13 cellular contexts compared by ENCODE assay signal in the genomic region with DNA sequence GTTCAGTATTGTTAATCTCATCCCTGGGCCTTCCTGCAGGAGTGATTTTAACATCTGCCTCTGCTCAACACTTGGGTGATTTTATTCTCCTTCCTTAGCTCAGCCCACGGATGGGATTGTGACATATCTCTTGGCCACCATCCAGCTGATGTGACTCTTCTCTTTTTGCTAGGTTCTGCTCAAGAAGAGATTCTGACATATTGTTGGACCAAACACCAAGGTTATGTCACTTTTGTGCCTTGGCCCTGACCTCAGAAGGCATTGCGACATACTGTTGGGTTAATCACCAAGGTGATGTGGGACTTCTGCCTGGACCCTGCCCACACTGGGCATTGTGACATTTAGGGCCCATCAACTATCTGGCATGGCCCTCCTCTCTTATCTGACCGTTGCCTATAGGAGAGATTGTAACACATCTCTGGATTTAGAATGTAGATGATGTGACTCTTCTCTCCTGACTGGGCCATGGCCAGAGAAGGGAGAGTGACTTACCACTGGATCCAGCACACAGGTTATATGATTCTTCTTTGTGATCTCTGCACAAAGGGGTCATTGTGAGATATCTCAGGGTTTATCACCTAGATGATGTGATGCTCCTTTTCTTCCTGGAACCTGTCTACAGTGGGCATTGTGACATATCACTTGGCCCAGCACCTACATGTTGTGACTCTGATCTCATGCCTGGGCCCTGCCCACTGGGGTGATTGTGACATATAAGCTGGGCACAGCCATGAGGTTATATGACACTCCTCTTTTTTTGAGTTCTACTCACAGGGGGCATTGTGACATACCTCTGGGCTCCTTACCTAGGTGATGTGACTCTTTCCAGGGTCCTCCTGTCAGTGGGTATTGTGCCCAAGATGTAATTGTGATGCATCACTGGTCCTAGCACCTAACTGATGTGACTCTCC.
DNase-seq lines count a peak whose midpoint lies in the region; ATAC-seq, FAIRE-seq and TF ChIP-seq lines count a peak whose summit lies in the region.
"Had no signal": no experiment of that assay in that cellular context is flagged by ENCODE, and none has a peak within 500 bp of the region (broad histone marks: within the 10 kb centered on the region; RNA-seq: fewer than 3 reads in every experiment).

No MANE protein-coding gene starts in this region.

- CTCF ChIA-PET in H1 (lab: Charles Lee; ENCODE audit: partially characterized antibody), result no interaction called here

- no peak overlapping the region for H3K9ac ChIP-seq in H1 (replicated peaks in 1 of 4; ENCODE audit: extremely low read depth in 1 of 4, low read depth in 3 of 4, low read length in 3 of 4)

- no peak overlapping the region for H4K8ac ChIP-seq in H1 (ENCODE audit: extremely low read depth, insufficient read depth, low read length)

- no peak overlapping the region for H4K5ac ChIP-seq in H1 (ENCODE audit: insufficient read length, low read depth, low read length)

- H3K4me2 ChIP-seq in H1 (ENCODE audit: insufficient read depth in 1 of 2, low read depth in 2 of 2, low read length in 2 of 2), result no peak overlapping the region

- TF ChIP-seq RAD21 in H1 (IDR thresholded peaks at IDR 0.05 in 1 of 2, conservative IDR thresholded peaks at IDR 0.05 in 1 of 2; ENCODE audit: low read depth in 2 of 2, low read length in 2 of 2), result no peak

- no peaks in the 10 kb centered on the region for H3K36me3 ChIP-seq in H1 (ENCODE audit: control insufficient read depth in 2 of 4, insufficient read depth in 4 of 4, low read length in 3 of 4)
- H3K36me3 ChIP-seq in lower lobe of right lung, result no peaks in the 10 kb centered on the region
- H3K36me3 ChIP-seq in aorta (ENCODE audit: control insufficient read depth in 1 of 2, insufficient read depth in 2 of 2, low read length in 1 of 2), result no peaks in the 10 kb centered on the region
- H3K36me3 ChIP-seq: MG63 had no signal

- TF ChIP-seq CTCF in H1 (IDR thresholded peaks at IDR 0.05; ENCODE audit: control extremely low read depth in 1 of 3, insufficient read depth in 1 of 3, low read depth in 1 of 3, low read length in 3 of 3), result no peak
- TF ChIP-seq CTCF in lower lobe of right lung (IDR thresholded peaks at IDR 0.05), result no peak

- no peak for DNase-seq in activated naive CD4-positive, alpha-beta T cell treated with anti-CD3 and anti-CD28 coated beads, Interleukin-2, amount 50 U/mL, for 16 hours
- DNase-seq in H1 (ENCODE audit: low read depth in 1 of 2, low spot score in 2 of 2) (no peak), lower lobe of right lung (peak; percentile 57), aorta (no peak), NCI-H2171 treated with DMSO at 0.1 percent for 48 hours (lab: John Stamatoyannopoulos, UW) (no peak)
- DNase-seq: activated CD4-positive, alpha-beta T cell treated with anti-CD3 and anti-CD28 coated beads, Interleukin-2, amount 10 ng/mL, durations not matched to agents 24 days and 14 days; kidney; MG63; stimulated activated CD4-positive, alpha-beta T cell treated with anti-CD3 and anti-CD28 coated beads, Interleukin-12 subunit alpha, Interleukin-12 subunit beta, amount 100 ng/mL, for 4 hours had no signal

- no peaks in the 10 kb centered on the region for H3K27me3 Mint-ChIP-seq in activated naive CD4-positive, alpha-beta T cell treated with anti-CD3 and anti-CD28 coated beads, Interleukin-2, amount 50 U/mL, for 24 hours
- H3K27me3 Mint-ChIP-seq: activated CD4-positive, alpha-beta T cell treated with anti-CD3 and anti-CD28 coated beads, Interleukin-2, amount 10 ng/mL, durations not matched to agents 24 days and 14 days had no signal

- H3K9me3 ChIP-seq in H1 (ENCODE audit: insufficient read depth in 2 of 2, low read depth in 1 of 2, low read length in 1 of 2) (no peaks in the 10 kb centered on the region), lower lobe of right lung (no peaks in the 10 kb centered on the region), aorta (ENCODE audit: control insufficient read depth, low read length) (peaks cover 2% of the 10 kb centered on the region)
- H3K9me3 ChIP-seq: MG63 had no signal

- ATAC-seq in lower lobe of right lung, result peak in 1 of 2 donors; percentile 34
- peak; percentile 34 for ATAC-seq in aorta (ENCODE audit: low FRiP score)
- ATAC-seq in HG02588 (IDR thresholded peaks at IDR 0.05; ENCODE audit: unreplicated experiment), result no peak
- ATAC-seq in HG03159 (IDR thresholded peaks at IDR 0.05; ENCODE audit: unreplicated experiment), result no peak

- H3K4me1 ChIP-seq in H1 (replicated peaks in 1 of 4; ENCODE audit: control insufficient read depth in 3 of 4, insufficient read depth in 4 of 4, low read length in 3 of 4), result peaks cover 0 to 4% (median under 1%) of the 10 kb centered on the region in 4 experiments; a peak in 3 of 7 replicates
- H3K4me1 ChIP-seq in lower lobe of right lung, result no peaks in the 10 kb centered on the region
- no peaks in the 10 kb centered on the region for H3K4me1 ChIP-seq in aorta (ENCODE audit: control insufficient read depth in 1 of 2, insufficient read depth in 2 of 2, low read length in 2 of 2)

- no peak overlapping the region for H3K18ac ChIP-seq in H1 (ENCODE audit: extremely low read depth, low read length)

- H3K23me2 ChIP-seq in H1 (ENCODE audit: low read depth, low read length), result no peaks in the 10 kb centered on the region

- H2BK20ac ChIP-seq in H1 (ENCODE audit: low read length), result no peak overlapping the region

- H3K79me2 ChIP-seq in H1 (ENCODE audit: control insufficient read depth in 1 of 2, insufficient read depth in 2 of 2, low read length in 2 of 2), result no peaks in the 10 kb centered on the region

- no peak overlapping the region for H3K56ac ChIP-seq in H1 (replicated peaks; ENCODE audit: insufficient read length, low read depth, low read length)

- H3K4me3 Mint-ChIP-seq in activated naive CD4-positive, alpha-beta T cell treated with anti-CD3 and anti-CD28 coated beads, Interleukin-2, amount 50 U/mL, for 24 hours, result no peak overlapping the region
- H3K4me3 Mint-ChIP-seq: activated CD4-positive, alpha-beta T cell treated with anti-CD3 and anti-CD28 coated beads, Interleukin-2, amount 10 ng/mL, durations not matched to agents 24 days and 14 days had no signal

- H3K36me3 Mint-ChIP-seq in activated naive CD4-positive, alpha-beta T cell treated with anti-CD3 and anti-CD28 coated beads, Interleukin-2, amount 50 U/mL, for 24 hours, result no peaks in the 10 kb centered on the region

- no peak overlapping the region for H3K4ac ChIP-seq in H1 (replicated peaks; ENCODE audit: insufficient read length, low read depth, low read length)

- no peaks in the 10 kb centered on the region for H4K20me1 ChIP-seq in H1 (replicated peaks in 1 of 2; ENCODE audit: control insufficient read depth in 1 of 2, insufficient read depth in 2 of 2, low read length in 2 of 2)

- H3K79me1 ChIP-seq in H1 (ENCODE audit: low read depth, low read length), result no peaks in the 10 kb centered on the region

- H4K91ac ChIP-seq in H1 (replicated peaks; ENCODE audit: insufficient read length, low read length), result no peak overlapping the region

- no peak overlapping the region for H2BK12ac ChIP-seq in H1 (ENCODE audit: low read depth, low read length)

- H3K27ac Mint-ChIP-seq in activated naive CD4-positive, alpha-beta T cell treated with anti-CD3 and anti-CD28 coated beads, Interleukin-2, amount 50 U/mL, for 24 hours, result peak overlapping the region; percentile 68
- H3K27ac Mint-ChIP-seq: activated CD4-positive, alpha-beta T cell treated with anti-CD3 and anti-CD28 coated beads, Interleukin-2, amount 10 ng/mL, durations not matched to agents 24 days and 14 days had no signal

- intact Hi-C loops in lower lobe of right lung (cut with DNase I), result no loop called here
- intact Hi-C loops in aorta (cut with DNase I), result no loop called here

- H2BK15ac ChIP-seq in H1 (ENCODE audit: low read length), result no peak overlapping the region

- H3K27me3 ChIP-seq in H1 (replicated peaks in 1 of 4; ENCODE audit: control insufficient read depth in 3 of 4, extremely low read depth in 1 of 4, insufficient read depth in 3 of 4, low read length in 3 of 4) (no peaks in the 10 kb centered on the region), lower lobe of right lung (ENCODE audit: low read depth) (no peaks in the 10 kb centered on the region), aorta (ENCODE audit: control insufficient read depth in 1 of 2, insufficient read depth in 2 of 2, low read length in 1 of 2) (no peaks in the 10 kb centered on the region)
- H3K27me3 ChIP-seq: MG63 had no signal

- H3K23ac ChIP-seq in H1 (ENCODE audit: insufficient read length), result no peak overlapping the region

- FAIRE-seq in H1 (lab: Jason Lieb, UNC), result no peak
- FAIRE-seq: endothelial cell of umbilical vein, kidney had no signal

- H3K9me3 Mint-ChIP-seq in activated naive CD4-positive, alpha-beta T cell treated with anti-CD3 and anti-CD28 coated beads, Interleukin-2, amount 50 U/mL, for 24 hours, result no peaks in the 10 kb centered on the region

- no peak for TF ChIP-seq POLR2A in H1 (IDR thresholded peaks at IDR 0.05; ENCODE audit: control extremely low read depth in 1 of 2, low read depth in 2 of 2, low read length in 2 of 2)

- 0 out of 2 replicates have a peak overlapping the region, but pooled peaks have one; percentile 29 for H2AK5ac ChIP-seq in H1 (ENCODE audit: low read depth, low read length)

- H3K4me1 Mint-ChIP-seq in activated naive CD4-positive, alpha-beta T cell treated with anti-CD3 and anti-CD28 coated beads, Interleukin-2, amount 50 U/mL, for 24 hours, result no peaks in the 10 kb centered on the region
- H3K4me1 Mint-ChIP-seq: activated CD4-positive, alpha-beta T cell treated with anti-CD3 and anti-CD28 coated beads, Interleukin-2, amount 10 ng/mL, durations not matched to agents 24 days and 14 days had no signal

- H2BK120ac ChIP-seq in H1 (replicated peaks; ENCODE audit: low read depth, low read length), result no peak overlapping the region

- no peak overlapping the region for H3K14ac ChIP-seq in H1 (ENCODE audit: insufficient read length)

- H2BK5ac ChIP-seq in H1 (ENCODE audit: low read depth, low read length), result no peak overlapping the region

- no peak overlapping the region for H2AFZ ChIP-seq in H1 (ENCODE audit: low read length)

- WGBS in H1 (ENCODE audit: extremely low coverage in 1 of 2, insufficient coverage in 1 of 2, insufficient read length in 1 of 2, insufficient replicate concordance in 2 of 2, low coverage in 1 of 2, low lambda C conversion rate in 2 of 2, missing lambda C conversion rate in 1 of 2), 2 experiments, result 90% methylated on average over 3 of the region's 3 CpGs; no CpG with 5 or more reads in 1 of the 2 experiments
- WGBS in aorta, 2 donors, result 68 to 75% methylated on average over 3 of the region's 3 CpGs

- TF ChIP-seq EP300 in H1 (IDR thresholded peaks at IDR 0.05; ENCODE audit: borderline replicate concordance in 1 of 2, low read depth in 2 of 2, low read length in 2 of 2), result no peak

- POLR2A ChIA-PET in H1 (lab: Charles Lee; ENCODE audit: partially characterized antibody), result interaction anchor here (1.0 kb wide), 1 partner anchor 10 kb away, joined by 3 read pairs; no protein-coding TSS in a partner anchor

- H3K27ac ChIP-seq in H1 (ENCODE audit: low read depth, low read length) (no peak overlapping the region), lower lobe of right lung (no peak overlapping the region), aorta (ENCODE audit: low read depth in 1 of 2, low read length in 2 of 2) (no peak overlapping the region)

- H3K4me3 ChIP-seq in H1 (ENCODE audit: extremely low read depth in 1 of 4, insufficient read depth in 2 of 4, low read depth in 3 of 4, low read length in 4 of 4) (no peak overlapping the region), lower lobe of right lung (no peak overlapping the region), aorta (ENCODE audit: low read length in 2 of 2) (no peak overlapping the region)
- H3K4me3 ChIP-seq: MG63 had no signal
